Comparison of ENCODE assay signal across 29 cellular contexts in the genomic region with DNA sequence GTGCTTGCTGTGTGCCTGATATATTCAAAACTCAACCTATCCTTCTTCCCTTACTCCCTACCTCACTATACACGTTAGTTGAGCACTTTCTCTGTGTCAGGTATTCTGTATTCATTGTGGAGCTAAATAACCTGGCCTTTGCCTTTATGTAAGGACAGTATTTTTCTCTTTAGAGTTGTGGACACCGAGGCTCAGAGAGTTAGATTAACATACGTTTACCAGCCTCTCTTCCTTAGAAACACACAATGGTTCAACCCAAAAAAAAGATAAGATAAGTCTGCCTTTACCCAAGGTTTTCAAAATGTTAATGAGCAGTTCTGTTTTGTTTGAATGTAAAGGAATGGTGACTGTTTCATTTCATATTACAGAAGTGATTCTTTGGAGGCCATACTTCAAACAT.
"Had no signal": no experiment of that assay in that cellular context is flagged by ENCODE, and none has a peak within 500 bp of the region (broad histone marks: within the 10 kb centered on the region; RNA-seq: fewer than 3 reads in every experiment).

No MANE protein-coding gene starts in this region.

- H3K27ac Mint-ChIP-seq: activated CD4-positive, alpha-beta memory T cell treated with anti-CD3 and anti-CD28 coated beads, Interleukin-2, amount 10 ng/mL, durations not matched to agents 7 days and 5 days; activated CD4-positive, alpha-beta T cell treated with anti-CD3 and anti-CD28 coated beads, Interleukin-2, amount 10 ng/mL, durations not matched to agents 7 days and 5 days; activated naive CD8-positive, alpha-beta T cell treated with anti-CD3 and anti-CD28 coated beads for 36 hours; activated T-cell treated with anti-CD3 and anti-CD28 coated beads, Interleukin-2, amount 50 U/mL, for 24 hours; immature natural killer cell; natural killer cell; stimulated activated naive CD8-positive, alpha-beta T cell treated with anti-CD3 and anti-CD28 coated beads, Interleukin-15, amount 100 ng/mL, for 72 hours; T-helper 2 cell treated with Interferon-gamma antibody and Interleukin-4, amounts not matched to agents 5 μg/mL and 100 μg/mL, for 36 hours had no signal

- H3K9me3 Mint-ChIP-seq: activated CD4-positive, alpha-beta memory T cell treated with anti-CD3 and anti-CD28 coated beads, Interleukin-2, amount 10 ng/mL, durations not matched to agents 7 days and 5 days; activated CD4-positive, alpha-beta T cell treated with anti-CD3 and anti-CD28 coated beads, Interleukin-2, amount 10 ng/mL, durations not matched to agents 7 days and 5 days; activated naive CD8-positive, alpha-beta T cell treated with anti-CD3 and anti-CD28 coated beads for 36 hours; activated T-cell treated with anti-CD3 and anti-CD28 coated beads, Interleukin-2, amount 50 U/mL, for 24 hours; immature natural killer cell; natural killer cell; stimulated activated naive CD8-positive, alpha-beta T cell treated with anti-CD3 and anti-CD28 coated beads, Interleukin-15, amount 100 ng/mL, for 72 hours; T-helper 2 cell treated with Interferon-gamma antibody and Interleukin-4, amounts not matched to agents 5 μg/mL and 100 μg/mL, for 36 hours had no signal

- H3K4me1 ChIP-seq: ascending aorta, upper lobe of right lung had no signal

- ATAC-seq: esophagus mucosa; left colon; natural killer cell; right cardiac atrium; stimulated activated naive CD8-positive, alpha-beta T cell treated with anti-CD3 and anti-CD28 coated beads, Interleukin-15, amount 100 ng/mL, for 72 hours; upper lobe of right lung had no signal

- H3K4me3 ChIP-seq: ascending aorta, spleen, upper lobe of right lung had no signal

- H3K9me3 ChIP-seq: ascending aorta, spleen, upper lobe of right lung had no signal

- H3K36me3 ChIP-seq: brain microvascular endothelial cell, upper lobe of right lung had no signal

- H3K27me3 Mint-ChIP-seq: activated CD4-positive, alpha-beta memory T cell treated with anti-CD3 and anti-CD28 coated beads, Interleukin-2, amount 10 ng/mL, durations not matched to agents 7 days and 5 days; activated CD4-positive, alpha-beta T cell treated with anti-CD3 and anti-CD28 coated beads, Interleukin-2, amount 10 ng/mL, durations not matched to agents 7 days and 5 days; activated naive CD8-positive, alpha-beta T cell treated with anti-CD3 and anti-CD28 coated beads for 36 hours; activated T-cell treated with anti-CD3 and anti-CD28 coated beads, Interleukin-2, amount 50 U/mL, for 24 hours; stimulated activated naive CD8-positive, alpha-beta T cell treated with anti-CD3 and anti-CD28 coated beads, Interleukin-15, amount 100 ng/mL, for 72 hours had no signal

- H3K36me3 Mint-ChIP-seq: natural killer cell had no signal

- H3K4me3 Mint-ChIP-seq: activated CD4-positive, alpha-beta memory T cell treated with anti-CD3 and anti-CD28 coated beads, Interleukin-2, amount 10 ng/mL, durations not matched to agents 7 days and 5 days; activated CD4-positive, alpha-beta T cell treated with anti-CD3 and anti-CD28 coated beads, Interleukin-2, amount 10 ng/mL, durations not matched to agents 7 days and 5 days; activated naive CD8-positive, alpha-beta T cell treated with anti-CD3 and anti-CD28 coated beads for 36 hours; activated T-cell treated with anti-CD3 and anti-CD28 coated beads, Interleukin-2, amount 50 U/mL, for 24 hours; endodermal cell; immature natural killer cell; natural killer cell; stimulated activated naive CD8-positive, alpha-beta T cell treated with anti-CD3 and anti-CD28 coated beads, Interleukin-15, amount 100 ng/mL, for 72 hours; T-helper 2 cell treated with Interferon-gamma antibody and Interleukin-4, amounts not matched to agents 5 μg/mL and 100 μg/mL, for 36 hours had no signal

- H3K27me3 ChIP-seq: ascending aorta, brain microvascular endothelial cell, spleen, upper lobe of right lung had no signal

- H3K27ac ChIP-seq: ascending aorta, brain microvascular endothelial cell, spleen, upper lobe of right lung had no signal

- DNase-seq: activated CD4-positive, alpha-beta memory T cell treated with anti-CD3 and anti-CD28 coated beads, Interleukin-2, amount 10 ng/mL, durations not matched to agents 7 days and 5 days; activated CD4-positive, alpha-beta T cell treated with anti-CD3 and anti-CD28 coated beads for 1 hour; activated CD4-positive, alpha-beta T cell treated with anti-CD3 and anti-CD28 coated beads, Interleukin-2, amount 10 ng/mL, durations not matched to agents 7 days and 5 days; activated CD8-positive, alpha-beta memory T cell treated with anti-CD3 and anti-CD28 coated beads, Interleukin-2, amount 50 U/mL, for 48 hours; activated gamma-delta T cell treated with Interleukin-2 at 50 U/mL for 16 hours; activated naive CD8-positive, alpha-beta T cell treated with anti-CD3 and anti-CD28 coated beads for 36 hours; activated T-cell treated with anti-CD3 and anti-CD28 coated beads, Interleukin-2, amount 50 U/mL, for 24 hours; brain microvascular endothelial cell; caudate nucleus; cortex of kidney; endodermal cell; foreskin fibroblast; head of caudate nucleus; hypothalamus; immature natural killer cell; kidney; left colon; mammary epithelial cell; midbrain; natural killer cell; right cardiac atrium; spleen; stimulated activated naive CD8-positive, alpha-beta T cell treated with anti-CD3 and anti-CD28 coated beads, Interleukin-15, amount 100 ng/mL, for 72 hours; substantia nigra; T-helper 1 cell; upper lobe of right lung had no signal
